11 cellular contexts compared by ENCODE assay signal in genomic region chrX:2502668-2503519, GRCh38. TPM values are rescaled to one million over a fixed set of nuclear protein-coding genes. Genes with fewer than 3 reads are reported as not detected.
DNase-seq lines count a peak whose midpoint lies in the region; ATAC-seq and TF ChIP-seq lines count a peak whose summit lies in the region.
"Had no signal": no experiment of that assay in that cellular context is flagged by ENCODE, and none has a peak within 500 bp of the region (broad histone marks: within the 10 kb centered on the region; RNA-seq: fewer than 3 reads in every experiment).

No MANE protein-coding gene starts in this region.

- TF ChIP-seq CTCF in AG10803 (conservative IDR thresholded peaks at IDR 0.05; ENCODE audit: low read length), result no peak
- no peak for TF ChIP-seq CTCF in endothelial cell (IDR thresholded peaks at IDR 0.05; ENCODE audit: unreplicated experiment)

- peak; percentile 65 for DNase-seq in AG10803 (ENCODE audit: low read depth)
- no peak for DNase-seq in effector memory CD8-positive, alpha-beta T cell
- no peak for DNase-seq in naive thymus-derived CD8-positive, alpha-beta T cell
- DNase-seq in SHP77 (lab: John Stamatoyannopoulos, UW), result no peak
- DNase-seq in endothelial cell (ENCODE audit: low spot score), result no peak
- DNase-seq in COLO668 (lab: John Stamatoyannopoulos, UW; ENCODE audit: unreplicated experiment), result no peak
- DNase-seq: OCI-M1; stimulated activated CD4-positive, alpha-beta T cell treated with anti-CD3 and anti-CD28 coated beads, Interleukin-2, amount 100 ng/mL, for 24 hours; testis had no signal

- peak overlapping the region in 1 of 2 donors; percentile 80 for H3K4me3 Mint-ChIP-seq in effector memory CD8-positive, alpha-beta T cell
- H3K4me3 Mint-ChIP-seq in naive thymus-derived CD8-positive, alpha-beta T cell, result peak overlapping the region in 8 of 10 donors; percentile 5 to 90 (median 40)
- no peak overlapping the region for H3K4me3 Mint-ChIP-seq in endothelial cell (ENCODE audit: unreplicated experiment)

- peaks cover 14 to 35% of the 10 kb centered on the region in 2 donors for H3K4me1 Mint-ChIP-seq in effector memory CD8-positive, alpha-beta T cell (ENCODE audit: low read depth in 2 of 2)
- H3K4me1 Mint-ChIP-seq in naive thymus-derived CD8-positive, alpha-beta T cell, result peaks cover 18 to 23% (median 21%) of the 10 kb centered on the region in 4 donors
- H3K4me1 Mint-ChIP-seq in endothelial cell (ENCODE audit: unreplicated experiment), result peaks cover 17% of the 10 kb centered on the region

- H3K27me3 Mint-ChIP-seq in effector memory CD8-positive, alpha-beta T cell, result no peaks in the 10 kb centered on the region
- no peaks in the 10 kb centered on the region for H3K27me3 Mint-ChIP-seq in naive thymus-derived CD8-positive, alpha-beta T cell
- peaks cover 7% of the 10 kb centered on the region for H3K27me3 Mint-ChIP-seq in endothelial cell (ENCODE audit: unreplicated experiment)

- H3K9me3 Mint-ChIP-seq in effector memory CD8-positive, alpha-beta T cell, result no peaks in the 10 kb centered on the region
- no peaks in the 10 kb centered on the region for H3K9me3 Mint-ChIP-seq in naive thymus-derived CD8-positive, alpha-beta T cell
- H3K9me3 Mint-ChIP-seq in endothelial cell (ENCODE audit: unreplicated experiment), result no peaks in the 10 kb centered on the region

- TF ChIP-seq RAD21 in Ishikawa (IDR thresholded peaks at IDR 0.05; ENCODE audit: low read depth), result no peak

- H3K27ac Mint-ChIP-seq in effector memory CD8-positive, alpha-beta T cell, result peak overlapping the region; percentile 91 to 96
- peak overlapping the region in 5 of 10 donors; percentile 3 to 94 (median 75) for H3K27ac Mint-ChIP-seq in naive thymus-derived CD8-positive, alpha-beta T cell
- H3K27ac Mint-ChIP-seq in endothelial cell (ENCODE audit: unreplicated experiment), result no peak overlapping the region

- peaks cover 13% of the 10 kb centered on the region for H3K36me3 Mint-ChIP-seq in effector memory CD8-positive, alpha-beta T cell (ENCODE audit: insufficient read depth)
- H3K36me3 Mint-ChIP-seq in naive thymus-derived CD8-positive, alpha-beta T cell, result peaks cover 0 to 3% (median 0%) of the 10 kb centered on the region in 3 donors
- H3K36me3 Mint-ChIP-seq in endothelial cell (ENCODE audit: low read depth, unreplicated experiment), result no peaks in the 10 kb centered on the region

- POLR2A ChIA-PET in naive thymus-derived CD8-positive, alpha-beta T cell (lab: Charles Lee), result no interaction called here

- TF ChIP-seq EP300 in Ishikawa (IDR thresholded peaks at IDR 0.05; ENCODE audit: borderline replicate concordance), result no peak

- ATAC-seq in effector memory CD8-positive, alpha-beta T cell (replicated peaks), result no peak
- ATAC-seq in naive thymus-derived CD8-positive, alpha-beta T cell, result no peak
- no peak for ATAC-seq in HG02870 (IDR thresholded peaks at IDR 0.05; ENCODE audit: unreplicated experiment)

- no peak overlapping the region for H3K4me3 ChIP-seq in AG10803 (ENCODE audit: low read length)
- H3K4me3 ChIP-seq: testis had no signal

TF ChIP-seq in Ishikawa, 13 proteins besides CTCF, POLR2A, EP300 and RAD21:
- no peak for TF ChIP-seq NFIC (IDR thresholded peaks at IDR 0.05)
- 0 out of 2 replicates have a peak, but pooled peaks have one; percentile 31 for TF ChIP-seq YY1 (IDR thresholded peaks at IDR 0.05; ENCODE audit: low read depth)

RNA-seq across cellular contexts. Expression of gene DHRSX, which starts 2.1 kb away (rescaled TPM):
- 10 to 100 TPM; 17.1 TPM for total RNA-seq in naive thymus-derived CD8-positive, alpha-beta T cell
- polyA plus RNA-seq in naive thymus-derived CD8-positive, alpha-beta T cell, result 10 to 100 TPM; 17.2 to 20.8 (median 20.4) TPM
- 22.2 TPM for total RNA-seq in endothelial cell (ENCODE audit: unreplicated experiment)

RNA-seq across cellular contexts. Expression of gene ZBED1, which starts 2.1 kb away (rescaled TPM):
- 10 to 100 TPM; 27.8 to 32.6 TPM for total RNA-seq in naive thymus-derived CD8-positive, alpha-beta T cell
- polyA plus RNA-seq in naive thymus-derived CD8-positive, alpha-beta T cell, result 10 to 100 TPM; 25.6 to 43.4 (median 36.7) TPM
- 40.2 TPM for total RNA-seq in endothelial cell (ENCODE audit: unreplicated experiment)
